39 cellular contexts compared by ENCODE assay signal in the genomic region with DNA sequence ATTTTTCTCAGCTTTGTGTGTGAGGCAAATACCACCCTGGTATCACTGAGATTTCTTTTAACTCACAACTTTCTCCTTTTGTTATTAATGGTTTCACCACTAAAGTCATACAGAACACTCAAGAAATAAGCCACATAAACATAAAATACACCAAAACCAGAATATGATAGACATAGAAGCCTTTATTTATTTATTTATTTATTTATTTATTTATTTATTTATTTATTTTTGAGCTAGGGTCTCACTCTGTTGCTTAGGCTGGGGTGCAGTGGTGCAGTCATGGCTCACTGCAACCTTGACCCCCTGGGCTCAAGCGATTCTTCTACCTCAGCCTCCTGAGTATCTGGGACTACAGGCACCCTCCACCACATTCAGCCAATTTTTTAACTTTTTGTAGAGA. TPM values are rescaled to one million over a fixed set of nuclear protein-coding genes. Genes with fewer than 3 reads are reported as not detected.
"Had no signal": no experiment of that assay in that cellular context is flagged by ENCODE, and none has a peak within 500 bp of the region (broad histone marks: within the 10 kb centered on the region; RNA-seq: fewer than 3 reads in every experiment).

No MANE protein-coding gene starts in this region.

- H3K36me3 ChIP-seq: adrenal gland, ascending aorta, brain microvascular endothelial cell, breast epithelium, cardiac muscle cell had no signal

- H3K36me3 Mint-ChIP-seq: activated naive CD4-positive, alpha-beta T cell treated with anti-CD3 and anti-CD28 coated beads, Interleukin-2, amount 10 ng/mL, durations not matched to agents 7 days and 5 days; activated naive CD4-positive, alpha-beta T cell treated with anti-CD3 and anti-CD28 coated beads, Interleukin-2, amount 50 U/mL, for 24 hours; activated naive CD4-positive, alpha-beta T cell treated with anti-CD3 and anti-CD28 coated beads, Interleukin-2, amount 50 U/mL, for 72 hours; activated naive CD8-positive, alpha-beta T cell; activated naive CD8-positive, alpha-beta T cell treated with anti-CD3 and anti-CD28 coated beads for 36 hours; activated naive CD8-positive, alpha-beta T cell treated with anti-CD3 and anti-CD28 coated beads, Interleukin-2, amount 10 ng/mL, durations not matched to agents 7 days and 5 days; brain had no signal

- H3K4me1 Mint-ChIP-seq: activated naive CD4-positive, alpha-beta T cell treated with anti-CD3 and anti-CD28 coated beads, Interleukin-2, amount 10 ng/mL, durations not matched to agents 7 days and 5 days; activated naive CD4-positive, alpha-beta T cell treated with anti-CD3 and anti-CD28 coated beads, Interleukin-2, amount 50 U/mL, for 24 hours; activated naive CD8-positive, alpha-beta T cell treated with anti-CD3 and anti-CD28 coated beads, Interleukin-2, amount 10 ng/mL, durations not matched to agents 7 days and 5 days; activated naive CD8-positive, alpha-beta T cell treated with anti-CD3 and anti-CD28 coated beads, Interleukin-2, amount 50 U/mL, for 24 hours; activated T-helper 17 cell treated with anti-CD3 and anti-CD28 coated beads, Interleukin-2, amount 50 U/mL, for 72 hours; brain; central memory CD8-positive, alpha-beta T cell had no signal

- H3K27ac Mint-ChIP-seq: activated naive CD4-positive, alpha-beta T cell treated with anti-CD3 and anti-CD28 coated beads for 36 hours; activated naive CD4-positive, alpha-beta T cell treated with anti-CD3 and anti-CD28 coated beads, Interleukin-2, amount 10 ng/mL, durations not matched to agents 7 days and 5 days; activated naive CD4-positive, alpha-beta T cell treated with anti-CD3 and anti-CD28 coated beads, Interleukin-2, amount 50 U/mL, for 24 hours; activated naive CD4-positive, alpha-beta T cell treated with anti-CD3 and anti-CD28 coated beads, Interleukin-2, amount 50 U/mL, for 72 hours; activated naive CD8-positive, alpha-beta T cell; activated naive CD8-positive, alpha-beta T cell treated with anti-CD3 and anti-CD28 coated beads for 36 hours; activated naive CD8-positive, alpha-beta T cell treated with anti-CD3 and anti-CD28 coated beads, Interleukin-2, amount 10 ng/mL, durations not matched to agents 7 days and 5 days; activated naive CD8-positive, alpha-beta T cell treated with anti-CD3 and anti-CD28 coated beads, Interleukin-2, amount 50 U/mL, for 24 hours; activated T-cell treated with anti-CD3 and anti-CD28 coated beads, Interleukin-2, amount 50 U/mL, for 72 hours; activated T-helper 1 cell treated with anti-CD3 and anti-CD28 coated beads, Interleukin-12 subunit alpha, Interleukin-12 subunit beta, Interleukin-2, Interleukin-4 antibody, amounts not matched to agents 30 ng/mL and 10 ng/mL and 1 ng/mL, durations not matched to agents 14 hours and 24 hours and 36 hours; activated T-helper 17 cell treated with anti-CD3 and anti-CD28 coated beads, Interleukin-2, amount 50 U/mL, for 72 hours; activated T-helper 2 cell treated with anti-CD3 and anti-CD28 coated beads, Interferon-gamma antibody, Interleukin-2, Interleukin-4, amounts not matched to agents 10 μg/mL and 5 μg/mL and 100 μg/mL, durations not matched to agents 14 hours and 24 hours and 36 hours; brain had no signal

- DNase-seq: activated effector memory CD4-positive, alpha-beta T cell treated with anti-CD3 and anti-CD28 coated beads, Interleukin-2, amount 50 U/mL, for 16 hours; activated effector memory CD4-positive, alpha-beta T cell treated with Interleukin-2 at 50 U/mL for 16 hours; activated gamma-delta T cell; activated gamma-delta T cell treated with Interleukin-2 at 50 U/mL for 16 hours; activated naive CD4-positive, alpha-beta T cell; activated naive CD4-positive, alpha-beta T cell treated with anti-CD3 and anti-CD28 coated beads for 36 hours; activated naive CD4-positive, alpha-beta T cell treated with anti-CD3 and anti-CD28 coated beads, Interleukin-2, amount 10 ng/mL, durations not matched to agents 7 days and 5 days; activated naive CD4-positive, alpha-beta T cell treated with anti-CD3 and anti-CD28 coated beads, Interleukin-2, amount 50 U/mL, for 16 hours; activated naive CD4-positive, alpha-beta T cell treated with Interleukin-2 at 50 U/mL for 16 hours; activated naive CD8-positive, alpha-beta T cell treated with anti-CD3 and anti-CD28 coated beads for 36 hours; activated naive CD8-positive, alpha-beta T cell treated with anti-CD3 and anti-CD28 coated beads, Interleukin-2, amount 10 ng/mL, durations not matched to agents 7 days and 5 days; activated naive CD8-positive, alpha-beta T cell treated with anti-CD3 and anti-CD28 coated beads, Interleukin-2, amount 50 U/mL, for 24 hours; activated T-cell treated with anti-CD3 and anti-CD28 coated beads, Interleukin-2, amount 50 U/mL, for 4 hours; activated T-cell treated with anti-CD3 and anti-CD28 coated beads, Interleukin-2, amount 50 U/mL, for 48 hours; activated T-cell treated with anti-CD3 and anti-CD28 coated beads, Interleukin-2, amount 50 U/mL, for 72 hours; adrenal gland; amniotic stem cell; amygdala; anterior cingulate cortex; aorta; body of pancreas; brain microvascular endothelial cell; caudate nucleus; central memory CD4-positive, alpha-beta T cell; cerebellar nuclear complex had no signal

- H3K27me3 Mint-ChIP-seq: activated naive CD4-positive, alpha-beta T cell treated with anti-CD3 and anti-CD28 coated beads, Interleukin-2, amount 10 ng/mL, durations not matched to agents 7 days and 5 days; activated naive CD8-positive, alpha-beta T cell; activated T-helper 17 cell treated with anti-CD3 and anti-CD28 coated beads, Interleukin-2, amount 50 U/mL, for 72 hours; brain; central memory CD8-positive, alpha-beta T cell had no signal

- H3K9me3 Mint-ChIP-seq: activated naive CD4-positive, alpha-beta T cell treated with anti-CD3 and anti-CD28 coated beads for 36 hours; activated naive CD4-positive, alpha-beta T cell treated with anti-CD3 and anti-CD28 coated beads, Interleukin-2, amount 10 ng/mL, durations not matched to agents 7 days and 5 days; activated naive CD4-positive, alpha-beta T cell treated with anti-CD3 and anti-CD28 coated beads, Interleukin-2, amount 50 U/mL, for 24 hours; activated naive CD4-positive, alpha-beta T cell treated with anti-CD3 and anti-CD28 coated beads, Interleukin-2, amount 50 U/mL, for 72 hours; activated naive CD8-positive, alpha-beta T cell treated with anti-CD3 and anti-CD28 coated beads, Interleukin-2, amount 10 ng/mL, durations not matched to agents 7 days and 5 days; activated naive CD8-positive, alpha-beta T cell treated with anti-CD3 and anti-CD28 coated beads, Interleukin-2, amount 50 U/mL, for 24 hours; activated T-cell treated with anti-CD3 and anti-CD28 coated beads, Interleukin-2, amount 50 U/mL, for 4 hours; activated T-cell treated with anti-CD3 and anti-CD28 coated beads, Interleukin-2, amount 50 U/mL, for 72 hours; activated T-helper 1 cell treated with anti-CD3 and anti-CD28 coated beads, Interleukin-12 subunit alpha, Interleukin-12 subunit beta, Interleukin-2, Interleukin-4 antibody, amounts not matched to agents 30 ng/mL and 10 ng/mL and 1 ng/mL, durations not matched to agents 14 hours and 24 hours and 36 hours; activated T-helper 17 cell treated with anti-CD3 and anti-CD28 coated beads, Interleukin-2, amount 50 U/mL, for 72 hours; central memory CD8-positive, alpha-beta T cell had no signal

- ATAC-seq: activated naive CD4-positive, alpha-beta T cell treated with anti-CD3 and anti-CD28 coated beads, Interleukin-2, amount 50 U/mL, for 72 hours; activated naive CD8-positive, alpha-beta T cell treated with anti-CD3 and anti-CD28 coated beads, Interleukin-2, amount 50 U/mL, for 24 hours; activated T-cell treated with anti-CD3 and anti-CD28 coated beads, Interleukin-2, amount 50 U/mL, for 4 hours; activated T-cell treated with anti-CD3 and anti-CD28 coated beads, Interleukin-2, amount 50 U/mL, for 72 hours; activated T-helper 17 cell treated with anti-CD3 and anti-CD28 coated beads, Interleukin-2, amount 50 U/mL, for 72 hours; body of pancreas had no signal

- H3K27ac ChIP-seq: adrenal gland, ascending aorta, body of pancreas, brain microvascular endothelial cell, breast epithelium, cardiac muscle cell had no signal

- H3K4me3 Mint-ChIP-seq: activated naive CD4-positive, alpha-beta T cell treated with anti-CD3 and anti-CD28 coated beads for 36 hours; activated naive CD4-positive, alpha-beta T cell treated with anti-CD3 and anti-CD28 coated beads, Interleukin-2, amount 10 ng/mL, durations not matched to agents 7 days and 5 days; activated naive CD4-positive, alpha-beta T cell treated with anti-CD3 and anti-CD28 coated beads, Interleukin-2, amount 50 U/mL, for 24 hours; activated naive CD8-positive, alpha-beta T cell; activated naive CD8-positive, alpha-beta T cell treated with anti-CD3 and anti-CD28 coated beads for 36 hours; activated naive CD8-positive, alpha-beta T cell treated with anti-CD3 and anti-CD28 coated beads, Interleukin-2, amount 10 ng/mL, durations not matched to agents 7 days and 5 days; activated naive CD8-positive, alpha-beta T cell treated with anti-CD3 and anti-CD28 coated beads, Interleukin-2, amount 50 U/mL, for 24 hours; activated T-cell treated with anti-CD3 and anti-CD28 coated beads, Interleukin-2, amount 50 U/mL, for 4 hours; activated T-cell treated with anti-CD3 and anti-CD28 coated beads, Interleukin-2, amount 50 U/mL, for 72 hours; activated T-helper 1 cell treated with anti-CD3 and anti-CD28 coated beads, Interleukin-12 subunit alpha, Interleukin-12 subunit beta, Interleukin-2, Interleukin-4 antibody, amounts not matched to agents 30 ng/mL and 10 ng/mL and 1 ng/mL, durations not matched to agents 14 hours and 24 hours and 36 hours; activated T-helper 17 cell treated with anti-CD3 and anti-CD28 coated beads, Interleukin-2, amount 50 U/mL, for 72 hours; brain; central memory CD8-positive, alpha-beta T cell had no signal

- H3K4me3 ChIP-seq: adrenal gland, ascending aorta, body of pancreas, breast epithelium, cardiac muscle cell had no signal

- H3K9me3 ChIP-seq: adrenal gland, ascending aorta, body of pancreas, breast epithelium had no signal

- FAIRE-seq: astrocyte, bronchial epithelial cell had no signal

- H3K4me1 ChIP-seq: adrenal gland, ascending aorta, body of pancreas, breast epithelium had no signal

RNA-seq across cellular contexts. Expression of a gene that starts 12.5 kb away (rescaled TPM):
- polyA plus RNA-seq: adipose tissue, adrenal gland, aorta, cardiac muscle cell had no signal

RNA-seq across cellular contexts. Expression of a gene that starts 29.0 kb away (rescaled TPM):
- polyA plus RNA-seq: adipose tissue, adrenal gland, aorta, cardiac muscle cell had no signal

RNA-seq across cellular contexts. Expression of a gene that starts 45.4 kb away (rescaled TPM):
- polyA plus RNA-seq: adipose tissue, adrenal gland, aorta, cardiac muscle cell had no signal

RNA-seq across cellular contexts. Expression of a gene that starts 53.5 kb away (rescaled TPM):
- polyA plus RNA-seq: adipose tissue, adrenal gland, aorta, cardiac muscle cell had no signal
